25 cellular contexts compared by ENCODE assay signal in genomic region chr3:145522893-145523651, GRCh38.
DNase-seq lines count a peak whose midpoint lies in the region; ATAC-seq, FAIRE-seq and TF ChIP-seq lines count a peak whose summit lies in the region.
"Had no signal": no experiment of that assay in that cellular context is flagged by ENCODE, and none has a peak within 500 bp of the region (broad histone marks: within the 10 kb centered on the region; RNA-seq: fewer than 3 reads in every experiment).

No MANE protein-coding gene starts in this region.

- no peak for TF ChIP-seq POLR2A in HepG2 (IDR thresholded peaks at IDR 0.05; ENCODE audit: insufficient read depth in 1 of 2, low read depth in 2 of 2, low read length in 2 of 2)

- TF ChIP-seq CTCF in OCI-LY3 (IDR thresholded peaks at IDR 0.05; ENCODE audit: low read depth, low read length) (no peak), HepG2 (CRISPR knock-in tag; IDR thresholded peaks at IDR 0.05) (no peak), GM20000 (IDR thresholded peaks at IDR 0.05; ENCODE audit: extremely low read depth, missing control alignments) (no peak)

- no peak for DNase-seq in Right ventricle myocardium superior
- DNase-seq in left cardiac atrium, result no peak
- DNase-seq in HepG2 (ENCODE audit: low spot score), result no peak
- peak in 1 of 2 donors; percentile 41 for DNase-seq in aorta
- DNase-seq in GM20000 (ENCODE audit: low spot score), result no peak
- DNase-seq in SJCRH30, result no peak
- DNase-seq: CD4-positive, alpha-beta T cell; GOT3; HCEC 1CT; IMR-90; KG1; MM.1S; NCI-H1694 treated with DMSO at 0.1 percent for 48 hours; NCI-H2081 treated with DMSO at 0.1 percent for 48 hours; NCI-H2171; NCI-H226; NCI-H510A; NCI-H69; RPMI8226; SIG-M5; SK-N-SH had no signal

- no peaks in the 10 kb centered on the region for H3K79me2 ChIP-seq in OCI-LY3 (ENCODE audit: low read length)
- H3K79me2 ChIP-seq in HepG2 (ENCODE audit: insufficient read depth, low read length), result no peaks in the 10 kb centered on the region

- in situ Hi-C loops in HepG2 (cut with HindIII; ENCODE audit: extremely low pct_ligation_motif_present, low pct_unique_long_range_greater_than_20kb), result no loop called here

- no peak for FAIRE-seq in HepG2 (lab: Jason Lieb, UNC)
- FAIRE-seq: A204.1, D721Med had no signal

- TF ChIP-seq EP300 in HepG2 (IDR thresholded peaks at IDR 0.05; ENCODE audit: low read depth in 2 of 2, low read length in 2 of 2) (no peak), HepG2 (CRISPR knock-in tag; IDR thresholded peaks at IDR 0.05; ENCODE audit: borderline replicate concordance) (no peak)

- H3K9me3 ChIP-seq in OCI-LY3 (ENCODE audit: insufficient read depth, low read length) (no peaks in the 10 kb centered on the region), HepG2 (ENCODE audit: low read length) (no peaks in the 10 kb centered on the region), aorta (ENCODE audit: control insufficient read depth, low read length) (no peaks in the 10 kb centered on the region), SJCRH30 (replicated peaks) (no peaks in the 10 kb centered on the region)
- H3K9me3 ChIP-seq: BLaER1, SK-N-SH had no signal

- H3K9ac ChIP-seq in OCI-LY3 (ENCODE audit: low read length) (no peak overlapping the region), HepG2 (ENCODE audit: insufficient read depth, low read depth, low read length) (no peak overlapping the region)
- H3K9ac ChIP-seq: BLaER1, SK-N-SH had no signal

- BruUV-seq in HepG2 (replicated peaks; lab: Mats Ljungman, UMichigan), result no TSS peak

- H3K27me3 ChIP-seq in OCI-LY3 (ENCODE audit: low read depth, low read length) (no peaks in the 10 kb centered on the region), HepG2 (ENCODE audit: control insufficient read depth in 1 of 2, insufficient read depth in 2 of 2, low read length in 2 of 2) (no peaks in the 10 kb centered on the region), aorta (ENCODE audit: control insufficient read depth in 1 of 2, insufficient read depth in 2 of 2, low read length in 1 of 2) (no peaks in the 10 kb centered on the region), SJCRH30 (no peaks in the 10 kb centered on the region)
- H3K27me3 ChIP-seq: BLaER1 had no signal

- intact Hi-C loops in Right ventricle myocardium superior (cut with DNase I), result no loop called here
- intact Hi-C loops in left cardiac atrium (cut with DNase I), result no loop called here
- intact Hi-C loops in HepG2 (cut with micrococcal nuclease; ENCODE audit: unreplicated experiment), result no loop called here
- intact Hi-C loops in aorta (cut with DNase I), result no loop called here

- H4K20me1 ChIP-seq in OCI-LY3 (ENCODE audit: insufficient read depth, low read length), result no peaks in the 10 kb centered on the region
- H4K20me1 ChIP-seq in HepG2 (ENCODE audit: insufficient read depth, low read length), result no peaks in the 10 kb centered on the region
- H4K20me1 ChIP-seq: BLaER1 had no signal

- H3K27ac ChIP-seq in OCI-LY3 (ENCODE audit: low read length), result no peak overlapping the region
- H3K27ac ChIP-seq in HepG2 (ENCODE audit: extremely low read length, insufficient read depth, low read length), result no peak overlapping the region
- H3K27ac ChIP-seq in aorta (ENCODE audit: low read depth in 1 of 2, low read length in 2 of 2), result no peak overlapping the region
- no peak overlapping the region for H3K27ac ChIP-seq in SJCRH30
- H3K27ac ChIP-seq: BLaER1 had no signal

- H2AFZ ChIP-seq in OCI-LY3 (ENCODE audit: low read depth, low read length), result peak overlapping the region; percentile 78
- no peak overlapping the region for H2AFZ ChIP-seq in HepG2 (ENCODE audit: low read length)

- H3K36me3 ChIP-seq in OCI-LY3 (replicated peaks; ENCODE audit: low read depth, low read length) (no peaks in the 10 kb centered on the region), HepG2 (replicated peaks in 1 of 2; ENCODE audit: control insufficient read depth in 1 of 2, insufficient read depth in 2 of 2, low read length in 2 of 2) (no peaks in the 10 kb centered on the region), aorta (ENCODE audit: control insufficient read depth in 1 of 2, insufficient read depth in 2 of 2, low read length in 1 of 2) (no peaks in the 10 kb centered on the region), SJCRH30 (no peaks in the 10 kb centered on the region)
- H3K36me3 ChIP-seq: BLaER1 had no signal

- WGBS in HepG2 (ENCODE audit: low lambda C conversion rate), result 30% methylated on average over 3 of the region's 4 CpGs
- 71 to 78% methylated on average over 4 of the region's 4 CpGs for WGBS in aorta, 2 donors

- H3K4me3 ChIP-seq in OCI-LY3 (ENCODE audit: low read length) (no peak overlapping the region), HepG2 (replicated peaks in 1 of 3; ENCODE audit: insufficient read depth in 1 of 3, low read depth in 2 of 3, low read length in 3 of 3) (no peak overlapping the region), aorta (ENCODE audit: low read length in 2 of 2) (no peak overlapping the region), SJCRH30 (no peak overlapping the region)
- H3K4me3 ChIP-seq: BLaER1 had no signal

- ATAC-seq in Right ventricle myocardium superior (ENCODE audit: poor library complexity), result peak; percentile 36
- no peak for ATAC-seq in left cardiac atrium
- peak; percentile 35 for ATAC-seq in HepG2
- ATAC-seq in aorta (ENCODE audit: low FRiP score), result peak; percentile 41

- POLR2A ChIA-PET in HepG2 (lab: Yijun Ruan, JAX), result no interaction called here

- TF ChIP-seq RAD21 in HepG2 (CRISPR knock-in tag; IDR thresholded peaks at IDR 0.05), result no peak

- H3K4me2 ChIP-seq in OCI-LY3 (ENCODE audit: low read length) (no peak overlapping the region), HepG2 (ENCODE audit: low read depth, low read length) (no peak overlapping the region)
- H3K4me2 ChIP-seq: BLaER1, SK-N-SH had no signal

- CTCF ChIA-PET in HepG2 (lab: Yijun Ruan, JAX; ENCODE audit: low intra/inter-chr PET ratio, low total read pairs), result no interaction called here

- no peaks in the 10 kb centered on the region for H3K4me1 ChIP-seq in OCI-LY3 (ENCODE audit: low read length)
- peaks cover 26% of the 10 kb centered on the region for H3K4me1 ChIP-seq in HepG2 (ENCODE audit: insufficient read depth, low read length)
- H3K4me1 ChIP-seq in aorta (ENCODE audit: control insufficient read depth in 1 of 2, insufficient read depth in 2 of 2, low read length in 2 of 2), result no peaks in the 10 kb centered on the region
- H3K4me1 ChIP-seq in SJCRH30, result no peaks in the 10 kb centered on the region
- H3K4me1 ChIP-seq: BLaER1 had no signal

TF ChIP-seq in HepG2, 621 proteins besides CTCF, POLR2A, EP300 and RAD21 (continues in another document):
- TF ChIP-seq ZNF576 (CRISPR knock-in tag; IDR thresholded peaks at IDR 0.05), result no peak
- TF ChIP-seq ETV5 (CRISPR knock-in tag; IDR thresholded peaks at IDR 0.05; ENCODE audit: borderline replicate concordance), result no peak
- TF ChIP-seq MBNL3 (CRISPR knock-in tag; conservative IDR thresholded peaks at IDR 0.05), result no peak
- TF ChIP-seq PBX3 (CRISPR knock-in tag; IDR thresholded peaks at IDR 0.05; ENCODE audit: borderline replicate concordance), result no peak
- no peak for TF ChIP-seq ESRRA (CRISPR knock-in tag; IDR thresholded peaks at IDR 0.05; ENCODE audit: low read depth)
- no peak for TF ChIP-seq KLF9 (CRISPR knock-in tag; IDR thresholded peaks at IDR 0.05; ENCODE audit: low read depth)
- no peak for TF ChIP-seq ZNF337 (CRISPR knock-in tag; IDR thresholded peaks at IDR 0.05; ENCODE audit: borderline replicate concordance, low read depth)
- TF ChIP-seq MXI1 (IDR thresholded peaks at IDR 0.05; ENCODE audit: borderline replicate concordance, low read depth, low read length), result no peak
- no peak for TF ChIP-seq JUN (CRISPR knock-in tag; IDR thresholded peaks at IDR 0.05)
- no peak for TF ChIP-seq RARG (CRISPR knock-in tag; IDR thresholded peaks at IDR 0.05; ENCODE audit: low read depth)
- no peak for TF ChIP-seq EZH2 (conservative IDR thresholded peaks at IDR 0.05; ENCODE audit: low read depth, low read length)

Comparison
In these comparisons a context has a peak if more than half of its experiments do, and no peak if none do; other contexts are left out.
1. ATAC-seq: peak in Right ventricle myocardium superior (single experiment), HepG2 (single experiment) and aorta (single experiment); none in left cardiac atrium (0 of 2).